Comparison of ENCODE assay signal across 1 cellular context in genomic region chr5:36880761-36881160, GRCh38.
TF ChIP-seq lines count a peak whose summit lies in the region.

No MANE protein-coding gene starts in this region.

TF ChIP-seq in GM12878, 131 proteins besides CTCF, POLR2A, EP300 and RAD21:
- no peak for TF ChIP-seq ASH2L (IDR thresholded peaks at IDR 0.05; ENCODE audit: borderline replicate concordance, low read depth)
- no peak for TF ChIP-seq NBN (IDR thresholded peaks at IDR 0.05)
- no peak for TF ChIP-seq BHLHE40 (IDR thresholded peaks at IDR 0.05; ENCODE audit: borderline replicate concordance in 1 of 2, low read depth in 2 of 2, low read length in 1 of 2)
- no peak for TF ChIP-seq EZH2 (IDR thresholded peaks at IDR 0.05; ENCODE audit: borderline replicate concordance, control insufficient read depth, low read depth, low read length)
- TF ChIP-seq IRF5 (IDR thresholded peaks at IDR 0.05; ENCODE audit: borderline replicate concordance), result no peak
- no peak for TF ChIP-seq ZNF274 (IDR thresholded peaks at IDR 0.05; ENCODE audit: insufficient read depth, insufficient read length)
- TF ChIP-seq HDGF (IDR thresholded peaks at IDR 0.05), result no peak
- TF ChIP-seq NKRF (conservative IDR thresholded peaks at IDR 0.05), result no peak
TF ChIP-seq in GM12878: peak in this region for 0.
